1 cellular context compared by ENCODE assay signal in the genomic region with DNA sequence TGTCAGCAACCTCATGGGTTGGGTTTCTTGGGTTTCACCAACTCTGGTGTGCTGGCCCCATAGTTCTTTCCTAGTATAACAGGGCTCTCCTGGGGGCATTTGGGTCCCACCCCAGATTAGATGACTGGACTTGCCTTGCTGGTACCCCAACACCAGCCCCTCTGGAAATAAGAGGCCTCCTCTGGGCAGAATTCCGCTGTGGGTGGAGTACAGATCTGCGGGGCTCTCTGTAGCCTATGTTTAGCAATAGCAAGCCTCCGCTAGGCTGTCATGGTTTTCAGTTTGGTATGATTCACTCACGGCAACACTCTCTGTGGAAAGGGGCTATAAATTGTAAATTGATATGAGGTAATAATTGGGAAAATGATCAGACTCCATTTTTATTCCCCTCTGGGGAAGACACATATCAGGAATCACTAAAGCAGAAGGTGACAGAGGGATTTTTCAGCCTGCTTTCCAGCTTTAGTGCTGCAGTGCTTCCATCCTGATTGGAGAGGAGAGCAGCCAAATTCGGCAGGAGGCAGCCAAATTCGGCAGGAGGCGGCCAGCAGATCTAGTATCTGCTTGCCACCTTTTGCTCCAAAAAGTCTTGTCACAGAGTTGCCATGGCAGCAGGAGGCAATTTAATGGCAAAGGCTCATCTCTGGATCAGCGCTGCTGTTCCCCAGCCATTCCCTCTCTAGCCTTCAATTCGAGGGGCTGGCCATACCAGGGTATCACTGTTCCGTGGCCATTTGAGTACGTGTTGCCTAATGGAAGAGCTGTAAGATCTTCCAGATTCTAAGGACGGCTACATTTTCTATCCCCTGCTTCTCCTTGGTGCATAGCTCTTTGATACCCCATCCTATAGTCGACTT.
TF ChIP-seq lines count a peak whose summit lies in the region.

No MANE protein-coding gene starts in this region.

TF ChIP-seq in GM23338, 12 proteins besides CTCF, POLR2A, EP300 and RAD21:
- TF ChIP-seq, protein P1, sequence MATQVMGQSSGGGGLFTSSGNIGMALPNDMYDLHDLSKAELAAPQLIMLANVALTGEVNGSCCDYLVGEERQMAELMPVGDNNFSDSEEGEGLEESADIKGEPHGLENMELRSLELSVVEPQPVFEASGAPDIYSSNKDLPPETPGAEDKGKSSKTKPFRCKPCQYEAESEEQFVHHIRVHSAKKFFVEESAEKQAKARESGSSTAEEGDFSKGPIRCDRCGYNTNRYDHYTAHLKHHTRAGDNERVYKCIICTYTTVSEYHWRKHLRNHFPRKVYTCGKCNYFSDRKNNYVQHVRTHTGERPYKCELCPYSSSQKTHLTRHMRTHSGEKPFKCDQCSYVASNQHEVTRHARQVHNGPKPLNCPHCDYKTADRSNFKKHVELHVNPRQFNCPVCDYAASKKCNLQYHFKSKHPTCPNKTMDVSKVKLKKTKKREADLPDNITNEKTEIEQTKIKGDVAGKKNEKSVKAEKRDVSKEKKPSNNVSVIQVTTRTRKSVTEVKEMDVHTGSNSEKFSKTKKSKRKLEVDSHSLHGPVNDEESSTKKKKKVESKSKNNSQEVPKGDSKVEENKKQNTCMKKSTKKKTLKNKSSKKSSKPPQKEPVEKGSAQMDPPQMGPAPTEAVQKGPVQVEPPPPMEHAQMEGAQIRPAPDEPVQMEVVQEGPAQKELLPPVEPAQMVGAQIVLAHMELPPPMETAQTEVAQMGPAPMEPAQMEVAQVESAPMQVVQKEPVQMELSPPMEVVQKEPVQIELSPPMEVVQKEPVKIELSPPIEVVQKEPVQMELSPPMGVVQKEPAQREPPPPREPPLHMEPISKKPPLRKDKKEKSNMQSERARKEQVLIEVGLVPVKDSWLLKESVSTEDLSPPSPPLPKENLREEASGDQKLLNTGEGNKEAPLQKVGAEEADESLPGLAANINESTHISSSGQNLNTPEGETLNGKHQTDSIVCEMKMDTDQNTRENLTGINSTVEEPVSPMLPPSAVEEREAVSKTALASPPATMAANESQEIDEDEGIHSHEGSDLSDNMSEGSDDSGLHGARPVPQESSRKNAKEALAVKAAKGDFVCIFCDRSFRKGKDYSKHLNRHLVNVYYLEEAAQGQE (IDR thresholded peaks at IDR 0.05; ENCODE audit: unreplicated experiment) = no peak
- TF ChIP-seq STAT1 (IDR thresholded peaks at IDR 0.05; ENCODE audit: unreplicated experiment) = no peak
- no peak for TF ChIP-seq CREB1 (CRISPR knock-in tag; IDR thresholded peaks at IDR 0.05; ENCODE audit: low read depth)
- TF ChIP-seq ETS1 (IDR thresholded peaks at IDR 0.05) = no peak
- TF ChIP-seq POLR2AphosphoS5 (IDR thresholded peaks at IDR 0.05; ENCODE audit: low read depth) = no peak
- TF ChIP-seq JUNB (IDR thresholded peaks at IDR 0.05; ENCODE audit: unreplicated experiment) = no peak
- TF ChIP-seq EZH2phosphoT487 (IDR thresholded peaks at IDR 0.05; ENCODE audit: unreplicated experiment) = no peak
- TF ChIP-seq ZNF331 (CRISPR knock-in tag; IDR thresholded peaks at IDR 0.05; ENCODE audit: low read depth) = no peak
- no peak for TF ChIP-seq NANOG (IDR thresholded peaks at IDR 0.05; ENCODE audit: borderline replicate concordance)
